In the genomic region with DNA sequence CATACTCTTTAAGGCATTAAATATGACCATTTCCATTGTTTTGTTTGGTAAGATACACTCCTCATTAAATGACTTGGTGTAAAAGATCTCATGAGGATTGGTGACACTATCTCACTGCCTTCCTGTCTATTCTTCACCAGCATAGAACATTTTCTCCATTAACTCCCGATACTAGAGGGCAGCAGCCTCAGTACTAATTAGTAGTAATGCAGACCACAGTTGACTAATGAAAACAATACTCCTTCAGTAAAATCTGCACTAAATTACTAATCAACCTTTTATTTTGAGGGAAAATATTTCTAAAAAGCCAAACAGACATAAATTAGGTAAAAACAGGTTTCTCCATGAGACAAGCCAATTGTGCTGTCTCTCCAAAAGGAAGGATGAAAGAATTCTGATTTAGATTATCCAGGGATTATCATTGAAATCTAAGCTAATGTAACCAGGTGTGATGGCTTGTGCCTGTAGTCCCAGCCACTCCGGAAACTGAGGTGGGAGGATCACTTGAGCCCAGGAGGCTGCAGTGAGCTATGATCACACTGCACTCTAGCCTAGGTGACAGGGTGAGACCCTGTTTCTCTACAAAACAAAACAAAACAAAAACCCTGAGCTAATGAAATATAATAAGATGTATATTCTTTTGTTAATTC, we compare ENCODE assay signal across 1 cellular context.
TF ChIP-seq lines count a peak whose summit lies in the region.

No MANE protein-coding gene starts in this region.

TF ChIP-seq in WTC11, 78 proteins besides CTCF, POLR2A, EP300 and RAD21 (continued from another document):
- TF ChIP-seq, protein P1, sequence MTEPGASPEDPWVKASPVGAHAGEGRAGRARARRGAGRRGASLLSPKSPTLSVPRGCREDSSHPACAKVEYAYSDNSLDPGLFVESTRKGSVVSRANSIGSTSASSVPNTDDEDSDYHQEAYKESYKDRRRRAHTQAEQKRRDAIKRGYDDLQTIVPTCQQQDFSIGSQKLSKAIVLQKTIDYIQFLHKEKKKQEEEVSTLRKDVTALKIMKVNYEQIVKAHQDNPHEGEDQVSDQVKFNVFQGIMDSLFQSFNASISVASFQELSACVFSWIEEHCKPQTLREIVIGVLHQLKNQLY (CRISPR knock-in tag; IDR thresholded peaks at IDR 0.05), result no peak
